Comparison of ENCODE assay signal across 8 cellular contexts in genomic region chr17:4806420-4806769, GRCh38. TPM values are rescaled to one million over a fixed set of nuclear protein-coding genes. Genes with fewer than 3 reads are reported as not detected.
A peak's percentile ranks its signal among the peaks of the same experiment; 100 is the strongest.
DNase-seq lines count a peak whose midpoint lies in the region; ATAC-seq and TF ChIP-seq lines count a peak whose summit lies in the region.

No MANE protein-coding gene starts in this region.

- no peaks in the 10 kb centered on the region for H3K27me3 ChIP-seq in gastrocnemius medialis

- H3K36me3 ChIP-seq in gastrocnemius medialis: no peaks in the 10 kb centered on the region

- ATAC-seq in gastrocnemius medialis (no peak), HG02763 (IDR thresholded peaks at IDR 0.05; ENCODE audit: unreplicated experiment) (no peak)

- DNase-seq in NCI-H748 (lab: John Stamatoyannopoulos, UW; ENCODE audit: unreplicated experiment): peak; percentile 72
- DNase-seq in NCI-H748 treated with DMSO at 0.1 percent for 48 hours (lab: John Stamatoyannopoulos, UW): no peak
- no peak for DNase-seq in RWPE1 (ENCODE audit: low spot score)
- no peak for DNase-seq in foreskin fibroblast
- DNase-seq in gastrocnemius medialis: no peak
- no peak for DNase-seq in putamen (ENCODE audit: low spot score)
- DNase-seq in NCI-H345 (lab: John Stamatoyannopoulos, UW): no peak

- H3K4me3 ChIP-seq in foreskin fibroblast (ENCODE audit: low read depth in 1 of 2, low read length in 2 of 2): peak overlapping the region; percentile 73 to 77
- H3K4me3 ChIP-seq in gastrocnemius medialis: peak overlapping the region; percentile 76 to 97 (median 81)

- in situ Hi-C loops in gastrocnemius medialis (cut with MboI; ENCODE audit: low sequenced_read_pairs in 4 of 4): no loop called here

- TF ChIP-seq POLR2A in gastrocnemius medialis (IDR thresholded peaks at IDR 0.05): no peak

- intact Hi-C loops in gastrocnemius medialis (cut with DNase I; ENCODE audit: low total_unique reads): loop anchor here (5.0 kb wide), 1 partner anchor 94 kb away; the partner anchor contains the start of gene ARRB2

- no peak for TF ChIP-seq CTCF in RWPE1 (conservative IDR thresholded peaks at IDR 0.05; ENCODE audit: low read depth)
- no peak for TF ChIP-seq CTCF in foreskin fibroblast (IDR thresholded peaks at IDR 0.05; ENCODE audit: low read depth, low read length)
- no peak for TF ChIP-seq CTCF in gastrocnemius medialis (IDR thresholded peaks at IDR 0.05 in 4 of 5, conservative IDR thresholded peaks at IDR 0.05 in 1 of 5)

- H3K27ac ChIP-seq in RWPE1 (peak overlapping the region; percentile 73), gastrocnemius medialis (peak overlapping the region in 3 of 4 donors; percentile 73 to 81 (median 80))

- H3K4me1 ChIP-seq in gastrocnemius medialis: peaks cover 9 to 23% of the 10 kb centered on the region in 2 donors

- no peaks in the 10 kb centered on the region for H3K9me3 ChIP-seq in gastrocnemius medialis

- POLR2A ChIA-PET in RWPE1 (lab: Yijun Ruan, JAX; ENCODE audit: low non-redundant PET): interaction anchor here (0.6 kb wide), 1 partner anchor 11 kb away, joined by 4 read pairs; no protein-coding TSS in a partner anchor

- CTCF ChIA-PET in RWPE1 (lab: Yijun Ruan, JAX): interaction anchor here (0.6 to 1.8 kb wide), 4 partner anchors 16 to 82 kb away, joined by 3 to 8 read pairs (median 4); partner anchors contain the start of gene MED11

RNA-seq across cellular contexts. Expression of gene PLD2, which starts 0.6 kb away (rescaled TPM):
- 1 to 10 TPM; 2.8 to 5.8 (median 4.2) TPM for total RNA-seq in gastrocnemius medialis

RNA-seq across cellular contexts. Expression of gene PSMB6, which starts 10.4 kb away (rescaled TPM):
- total RNA-seq in gastrocnemius medialis: 100 to 1,000 TPM; 365 to 662 (median 479) TPM

RNA-seq across cellular contexts. Expression of gene GLTPD2, which starts 17.6 kb away (rescaled TPM):
- under 1 TPM in 1 of 4 donors, not detected in 3; 0.53 TPM for total RNA-seq in gastrocnemius medialis

RNA-seq across cellular contexts. Expression of gene VMO1, which starts 20.2 kb away (rescaled TPM):
- total RNA-seq in gastrocnemius medialis: 1 to 10 TPM in 3 of 4 donors, not detected in 1; 1.4 to 7.2 (median 3.8) TPM
